ENCODE assay signal across 8 cellular contexts in the genomic region with DNA sequence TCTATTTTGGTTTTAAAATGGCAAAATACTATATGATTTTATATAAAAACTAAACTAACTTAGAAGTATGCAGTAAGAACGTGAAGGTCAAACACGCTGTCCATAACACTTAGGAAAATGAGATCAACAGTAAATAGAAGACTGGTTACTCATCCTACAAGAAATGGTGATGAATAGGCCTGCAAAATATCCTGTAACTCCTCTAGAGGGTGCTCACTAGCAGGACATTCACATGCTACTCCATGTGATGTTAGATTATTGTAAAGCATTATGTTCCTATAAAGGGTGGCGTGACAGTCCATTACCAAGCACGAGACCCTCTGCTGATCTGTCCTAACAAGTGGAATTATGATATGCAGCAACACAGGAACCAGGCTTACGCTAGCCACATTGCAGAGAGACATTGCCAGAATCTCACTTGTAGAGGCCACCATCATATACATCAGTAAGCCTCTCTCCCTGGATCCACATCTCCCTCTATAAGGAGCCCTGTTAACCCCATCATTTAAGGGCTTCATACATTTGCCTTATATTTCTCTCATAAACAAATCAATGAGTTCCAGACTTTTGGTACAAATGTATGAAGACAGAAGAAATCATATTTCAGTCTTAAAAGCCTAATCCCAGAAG. TPM values are rescaled to one million over a fixed set of nuclear protein-coding genes. Genes with fewer than 3 reads are reported as not detected.
A peak's percentile ranks its signal among the peaks of the same experiment; 100 is the strongest.
DNase-seq lines count a peak whose midpoint lies in the region; ATAC-seq and TF ChIP-seq lines count a peak whose summit lies in the region.

No MANE protein-coding gene starts in this region.

- 6% methylated on average over 5 of the region's 5 CpGs for WGBS in SK-N-SH (ENCODE audit: low lambda C conversion rate)

- peak; percentile 83 for TF ChIP-seq RAD21 in SK-N-SH (IDR thresholded peaks at IDR 0.05; ENCODE audit: low read length)

- H3F3A ChIP-seq in MM.1S (ENCODE audit: insufficient read depth, low read length) (no peaks in the 10 kb centered on the region), SK-N-SH (replicated peaks; ENCODE audit: insufficient read depth) (no peaks in the 10 kb centered on the region)

- intact Hi-C loops in mucosa of descending colon (cut with DNase I, micrococcal nuclease) = no loop called here

- POLR2A ChIA-PET in SK-N-SH (lab: Yijun Ruan, JAX) = no interaction called here

- H2AFZ ChIP-seq in MM.1S (ENCODE audit: low read length) (no peak overlapping the region), SK-N-SH (ENCODE audit: low read depth) (no peak overlapping the region; the same call in 1 of the 2 replicates)

- H3K27me3 Mint-ChIP-seq in endothelial cell (ENCODE audit: unreplicated experiment) = peaks cover 3% of the 10 kb centered on the region

- H3K4me1 Mint-ChIP-seq in endothelial cell (ENCODE audit: unreplicated experiment) = no peaks in the 10 kb centered on the region

- H4K20me1 ChIP-seq in MM.1S (ENCODE audit: insufficient read depth, low read length) (no peaks in the 10 kb centered on the region), SK-N-SH (ENCODE audit: insufficient read depth) (no peaks in the 10 kb centered on the region)

- H3K4me1 ChIP-seq in MM.1S (ENCODE audit: low read length) (no peaks in the 10 kb centered on the region), SK-N-SH (ENCODE audit: control insufficient read depth in 1 of 2, insufficient read depth in 2 of 2, low read depth in 1 of 2, low read length in 1 of 2) (no peaks in the 10 kb centered on the region), mucosa of descending colon (ENCODE audit: low read depth) (no peaks in the 10 kb centered on the region)

- peak; percentile 54 for DNase-seq in AG08396 (ENCODE audit: low spot score)
- peak; percentile 68 for DNase-seq in GM03348 (ENCODE audit: low spot score)
- DNase-seq in MM.1S = peak; percentile 55
- DNase-seq in SK-N-SH = peak; percentile 41
- peak; percentile 6 for DNase-seq in endothelial cell (ENCODE audit: low spot score)
- peak in 1 of 3 donors; percentile 22 for DNase-seq in mucosa of descending colon

- ATAC-seq in mucosa of descending colon (peak; percentile 67), HG03565 (IDR thresholded peaks at IDR 0.05; ENCODE audit: unreplicated experiment) (no peak), HG03460 (IDR thresholded peaks at IDR 0.05; ENCODE audit: unreplicated experiment) (no peak)

- CTCF ChIA-PET in SK-N-SH (lab: Yijun Ruan, JAX) = interaction anchor here (0.8 to 5.4 kb wide), 7 partner anchors 39 to 121 kb away, joined by 3 to 30 read pairs (median 4); no protein-coding TSS in a partner anchor

- no peak overlapping the region for H3K9ac ChIP-seq in MM.1S (ENCODE audit: low read length)
- H3K9ac ChIP-seq in SK-N-SH = no peak overlapping the region

- no peak for TF ChIP-seq EP300 in SK-N-SH (IDR thresholded peaks at IDR 0.05; ENCODE audit: borderline replicate concordance in 1 of 2, low read depth in 1 of 2, low read length in 1 of 2)

- H3K4me2 ChIP-seq in MM.1S (ENCODE audit: low read depth, low read length) (no peak overlapping the region), SK-N-SH (no peak overlapping the region)

- no peaks in the 10 kb centered on the region for H3K36me3 Mint-ChIP-seq in endothelial cell (ENCODE audit: low read depth, unreplicated experiment)

- TF ChIP-seq CTCF in MM.1S (IDR thresholded peaks at IDR 0.05; ENCODE audit: low read length) (peak; percentile 64), SK-N-SH (IDR thresholded peaks at IDR 0.05) (peak; percentile 69), endothelial cell (IDR thresholded peaks at IDR 0.05; ENCODE audit: unreplicated experiment) (peak; percentile 18), mucosa of descending colon (IDR thresholded peaks at IDR 0.05) (no peak)

- H3K9me2 ChIP-seq in MM.1S (replicated peaks; ENCODE audit: insufficient read depth, low read length) (no peaks in the 10 kb centered on the region), SK-N-SH (no peaks in the 10 kb centered on the region)

- H3K27ac Mint-ChIP-seq in endothelial cell (ENCODE audit: unreplicated experiment) = no peak overlapping the region

- H3K27ac ChIP-seq in MM.1S (ENCODE audit: low read length) (no peak overlapping the region), SK-N-SH (ENCODE audit: low read depth in 2 of 2, low read length in 1 of 2) (no peak overlapping the region)

- H3K4me3 ChIP-seq in MM.1S (ENCODE audit: low read length) = no peak overlapping the region
- H3K4me3 ChIP-seq in SK-N-SH (ENCODE audit: low read depth in 2 of 2, low read length in 1 of 2) = no peak overlapping the region; a peak in 1 of 4 replicates
- H3K4me3 ChIP-seq in mucosa of descending colon = no peak overlapping the region

- H3K79me2 ChIP-seq in MM.1S (ENCODE audit: low read length) (no peaks in the 10 kb centered on the region), SK-N-SH (ENCODE audit: insufficient read depth) (no peaks in the 10 kb centered on the region)

- H3K4me3 Mint-ChIP-seq in endothelial cell (ENCODE audit: unreplicated experiment) = no peak overlapping the region

- H3K27me3 ChIP-seq in MM.1S (replicated peaks; ENCODE audit: insufficient read depth, low read length) (no peaks in the 10 kb centered on the region), SK-N-SH (ENCODE audit: insufficient read depth) (no peaks in the 10 kb centered on the region)

- H3K36me3 ChIP-seq in MM.1S (replicated peaks; ENCODE audit: insufficient read depth, low read length) (no peaks in the 10 kb centered on the region), SK-N-SH (replicated peaks in 1 of 2; ENCODE audit: control insufficient read depth in 1 of 2, insufficient read depth in 2 of 2, low read length in 1 of 2) (no peaks in the 10 kb centered on the region), mucosa of descending colon (ENCODE audit: low read depth) (no peaks in the 10 kb centered on the region)

- H3K9me3 Mint-ChIP-seq in endothelial cell (ENCODE audit: unreplicated experiment) = no peaks in the 10 kb centered on the region

- H3K9me3 ChIP-seq in MM.1S (replicated peaks; ENCODE audit: insufficient read depth, low read length) = no peaks in the 10 kb centered on the region
- H3K9me3 ChIP-seq in SK-N-SH = no peaks in the 10 kb centered on the region
- no peaks in the 10 kb centered on the region for H3K9me3 ChIP-seq in mucosa of descending colon

TF ChIP-seq in SK-N-SH, 30 proteins besides CTCF, POLR2A, EP300 and RAD21 (continues in another document):
- TF ChIP-seq, protein P1, sequence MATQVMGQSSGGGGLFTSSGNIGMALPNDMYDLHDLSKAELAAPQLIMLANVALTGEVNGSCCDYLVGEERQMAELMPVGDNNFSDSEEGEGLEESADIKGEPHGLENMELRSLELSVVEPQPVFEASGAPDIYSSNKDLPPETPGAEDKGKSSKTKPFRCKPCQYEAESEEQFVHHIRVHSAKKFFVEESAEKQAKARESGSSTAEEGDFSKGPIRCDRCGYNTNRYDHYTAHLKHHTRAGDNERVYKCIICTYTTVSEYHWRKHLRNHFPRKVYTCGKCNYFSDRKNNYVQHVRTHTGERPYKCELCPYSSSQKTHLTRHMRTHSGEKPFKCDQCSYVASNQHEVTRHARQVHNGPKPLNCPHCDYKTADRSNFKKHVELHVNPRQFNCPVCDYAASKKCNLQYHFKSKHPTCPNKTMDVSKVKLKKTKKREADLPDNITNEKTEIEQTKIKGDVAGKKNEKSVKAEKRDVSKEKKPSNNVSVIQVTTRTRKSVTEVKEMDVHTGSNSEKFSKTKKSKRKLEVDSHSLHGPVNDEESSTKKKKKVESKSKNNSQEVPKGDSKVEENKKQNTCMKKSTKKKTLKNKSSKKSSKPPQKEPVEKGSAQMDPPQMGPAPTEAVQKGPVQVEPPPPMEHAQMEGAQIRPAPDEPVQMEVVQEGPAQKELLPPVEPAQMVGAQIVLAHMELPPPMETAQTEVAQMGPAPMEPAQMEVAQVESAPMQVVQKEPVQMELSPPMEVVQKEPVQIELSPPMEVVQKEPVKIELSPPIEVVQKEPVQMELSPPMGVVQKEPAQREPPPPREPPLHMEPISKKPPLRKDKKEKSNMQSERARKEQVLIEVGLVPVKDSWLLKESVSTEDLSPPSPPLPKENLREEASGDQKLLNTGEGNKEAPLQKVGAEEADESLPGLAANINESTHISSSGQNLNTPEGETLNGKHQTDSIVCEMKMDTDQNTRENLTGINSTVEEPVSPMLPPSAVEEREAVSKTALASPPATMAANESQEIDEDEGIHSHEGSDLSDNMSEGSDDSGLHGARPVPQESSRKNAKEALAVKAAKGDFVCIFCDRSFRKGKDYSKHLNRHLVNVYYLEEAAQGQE (IDR thresholded peaks at IDR 0.05; ENCODE audit: low read depth, low read length) = no peak
- TF ChIP-seq GABPA (IDR thresholded peaks at IDR 0.05; ENCODE audit: low read depth) (no peak), POLR2AphosphoS5 (IDR thresholded peaks at IDR 0.05; ENCODE audit: low read depth, low read length) (no peak), FOXM1 (IDR thresholded peaks at IDR 0.05; ENCODE audit: low read depth) (no peak), NRF1 (IDR thresholded peaks at IDR 0.05; ENCODE audit: low read depth, low read length) (no peak), FOXJ3 (CRISPR knock-in tag; IDR thresholded peaks at IDR 0.05) (no peak), RXRA (IDR thresholded peaks at IDR 0.05; ENCODE audit: borderline replicate concordance, low read depth) (no peak), RCOR1 (IDR thresholded peaks at IDR 0.05; ENCODE audit: low read length) (no peak), YY1 (IDR thresholded peaks at IDR 0.05; ENCODE audit: low read depth) (no peak)
- TF ChIP-seq, protein P2, sequence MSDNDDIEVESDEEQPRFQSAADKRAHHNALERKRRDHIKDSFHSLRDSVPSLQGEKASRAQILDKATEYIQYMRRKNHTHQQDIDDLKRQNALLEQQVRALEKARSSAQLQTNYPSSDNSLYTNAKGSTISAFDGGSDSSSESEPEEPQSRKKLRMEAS (IDR thresholded peaks at IDR 0.05; ENCODE audit: low read depth) = 0 out of 2 replicates have a peak, but pooled peaks have one; percentile 16

RNA-seq across cellular contexts. Expression of gene DEFB129, which starts 18.0 kb away (rescaled TPM):
- not detected in 2 replicates for polyA plus RNA-seq in SK-N-SH (2012; rRNA removed)
- not detected in 2 replicates for polyA plus RNA-seq in SK-N-SH (2012; cell fraction: cytosol; rRNA removed)
- polyA plus RNA-seq in SK-N-SH (2012; cell fraction: nucleus; rRNA removed) = not detected in 2 replicates
- total RNA-seq in endothelial cell (ENCODE audit: unreplicated experiment) (not detected), mucosa of descending colon (not detected)

RNA-seq across cellular contexts. Expression of gene DEFB128, which starts 19.5 kb away (rescaled TPM):
- polyA plus RNA-seq in SK-N-SH (2012; rRNA removed) = not detected in 2 replicates
- not detected in 2 replicates for polyA plus RNA-seq in SK-N-SH (2012; cell fraction: cytosol; rRNA removed)
- not detected in 2 replicates for polyA plus RNA-seq in SK-N-SH (2012; cell fraction: nucleus; rRNA removed)
- not detected for total RNA-seq in endothelial cell (ENCODE audit: unreplicated experiment)
- total RNA-seq in mucosa of descending colon = not detected

RNA-seq across cellular contexts. Expression of gene DEFB132, which starts 48.5 kb away (rescaled TPM):
- polyA plus RNA-seq in SK-N-SH (2012; rRNA removed) = not detected in 2 replicates
- polyA plus RNA-seq in SK-N-SH (2012; cell fraction: cytosol; rRNA removed) = not detected in 2 replicates
- polyA plus RNA-seq in SK-N-SH (2012; cell fraction: nucleus; rRNA removed) = not detected in 2 replicates
- total RNA-seq in endothelial cell (ENCODE audit: unreplicated experiment) (not detected), mucosa of descending colon (not detected)

RNA-seq across cellular contexts. Expression of gene DEFB127, which starts 51.8 kb away (rescaled TPM):
- polyA plus RNA-seq in SK-N-SH (2012; rRNA removed) = not detected in 2 replicates
- not detected in 2 replicates for polyA plus RNA-seq in SK-N-SH (2012; cell fraction: cytosol; rRNA removed)
- polyA plus RNA-seq in SK-N-SH (2012; cell fraction: nucleus; rRNA removed) = not detected in 2 replicates
- total RNA-seq in endothelial cell (ENCODE audit: unreplicated experiment) = not detected
- total RNA-seq in mucosa of descending colon = not detected
